ENCODE assay signal across 16 cellular contexts in the genomic region with DNA sequence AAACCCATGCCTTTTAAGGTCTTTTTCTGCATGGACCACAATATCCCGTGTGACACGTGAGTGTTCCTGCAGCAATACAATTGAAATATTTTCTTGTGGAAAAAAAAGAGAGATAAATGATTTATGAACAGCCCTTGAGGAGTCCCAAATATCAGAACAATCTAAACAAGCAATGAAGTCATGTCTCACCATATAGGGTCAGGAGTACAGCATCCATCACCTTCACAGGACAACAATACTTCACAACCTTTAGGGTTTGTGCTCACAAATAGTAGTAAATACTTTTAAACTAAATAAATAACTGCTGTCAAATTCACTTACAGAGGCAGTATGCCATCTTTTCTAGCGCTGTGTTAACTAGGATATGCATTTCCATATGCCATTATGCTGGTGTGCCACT.
DNase-seq lines count a peak whose midpoint lies in the region; ATAC-seq, FAIRE-seq and TF ChIP-seq lines count a peak whose summit lies in the region.
"Had no signal": no experiment of that assay in that cellular context is flagged by ENCODE, and none has a peak within 500 bp of the region (broad histone marks: within the 10 kb centered on the region; RNA-seq: fewer than 3 reads in every experiment).

No MANE protein-coding gene starts in this region.

- intact Hi-C loops in ascending aorta (cut with DNase I) (no loop called here), lower lobe of right lung (cut with DNase I) (no loop called here), left lung (cut with DNase I) (no loop called here)

- no peak for TF ChIP-seq CTCF in ascending aorta (IDR thresholded peaks at IDR 0.05)
- no peak for TF ChIP-seq CTCF in lower lobe of right lung (IDR thresholded peaks at IDR 0.05)
- TF ChIP-seq CTCF in left lung (IDR thresholded peaks at IDR 0.05): no peak

- ATAC-seq in lower lobe of right lung (no peak), left lung (no peak), HG03565 (IDR thresholded peaks at IDR 0.05; ENCODE audit: unreplicated experiment) (no peak)
- ATAC-seq: activated CD8-positive, alpha-beta T cell treated with anti-CD3 and anti-CD28 coated beads for 36 hours; activated T-cell treated with anti-CD3 and anti-CD28 coated beads, Interleukin-2, amount 50 U/mL, for 4 hours; body of pancreas had no signal

- peak; percentile 64 for FAIRE-seq in H54 (lab: Jason Lieb, UNC)
- FAIRE-seq: GM19239 had no signal

- H3K4me1 ChIP-seq in ascending aorta (peaks cover 0 to 34% of the 10 kb centered on the region in 2 donors), lower lobe of right lung (peaks cover 60% of the 10 kb centered on the region), left lung (peaks cover 14 to 87% of the 10 kb centered on the region in 2 donors)

- TF ChIP-seq POLR2A in H54 (IDR thresholded peaks at IDR 0.05; ENCODE audit: low read depth, low read length): no peak

- DNase-seq in H54 (ENCODE audit: insufficient read length, low spot score): no peak
- DNase-seq in ascending aorta (ENCODE audit: low spot score in 2 of 2): no peak
- DNase-seq in lower lobe of right lung: no peak
- DNase-seq in substantia nigra (lab: John Stamatoyannopoulos, UW): no peak
- DNase-seq in left lung: no peak
- DNase-seq in nucleus accumbens (lab: John Stamatoyannopoulos, UW): no peak
- DNase-seq in activated CD4-positive, CD25-positive, alpha-beta regulatory T cell treated with anti-CD3 and anti-CD28 coated beads, Interleukin-2, amount 50 U/mL, for 72 hours: no peak
- DNase-seq: activated CD8-positive, alpha-beta T cell treated with anti-CD3 and anti-CD28 coated beads for 36 hours; activated T-cell treated with anti-CD3 and anti-CD28 coated beads, Interleukin-2, amount 50 U/mL, for 4 hours; body of pancreas; NCI-H187; occipital lobe; SHP77 treated with DMSO at 0.1 percent for 48 hours had no signal

- H3K4me3 ChIP-seq in ascending aorta (peak overlapping the region in 1 of 2 donors; percentile 60), lower lobe of right lung (no peak overlapping the region), left lung (no peak overlapping the region)
- H3K4me3 ChIP-seq: body of pancreas, skin epidermis had no signal

- H3K27ac ChIP-seq in ascending aorta: peak overlapping the region; percentile 73 to 80
- H3K27ac ChIP-seq in lower lobe of right lung: peak overlapping the region; percentile 8
- peak overlapping the region; percentile 84 for H3K27ac ChIP-seq in substantia nigra (ENCODE audit: low read depth, low read length, poor library complexity, severe bottlenecking)
- H3K27ac ChIP-seq in left lung: peak overlapping the region in 1 of 2 donors; percentile 34
- H3K27ac ChIP-seq: body of pancreas had no signal

- H3K9me3 ChIP-seq in ascending aorta: no peaks in the 10 kb centered on the region
- no peaks in the 10 kb centered on the region for H3K9me3 ChIP-seq in lower lobe of right lung
- H3K9me3 ChIP-seq in left lung: no peaks in the 10 kb centered on the region
- H3K9me3 ChIP-seq: body of pancreas had no signal

- H3K36me3 ChIP-seq in ascending aorta: no peaks in the 10 kb centered on the region
- peaks cover 9% of the 10 kb centered on the region for H3K36me3 ChIP-seq in lower lobe of right lung
- H3K36me3 ChIP-seq in left lung: peaks cover 0 to 28% of the 10 kb centered on the region in 2 donors

- H3K27me3 ChIP-seq in ascending aorta (no peaks in the 10 kb centered on the region), lower lobe of right lung (ENCODE audit: low read depth) (no peaks in the 10 kb centered on the region), left lung (no peaks in the 10 kb centered on the region)
- H3K27me3 ChIP-seq: body of pancreas had no signal
